Comparison of ENCODE assay signal across 9 cellular contexts in genomic region chr9:133113928-133114351, GRCh38. TPM values are rescaled to one million over a fixed set of nuclear protein-coding genes. Genes with fewer than 3 reads are reported as not detected.
DNase-seq lines count a peak whose midpoint lies in the region; ATAC-seq and TF ChIP-seq lines count a peak whose summit lies in the region.
"Had no signal": no experiment of that assay in that cellular context is flagged by ENCODE, and none has a peak within 500 bp of the region (broad histone marks: within the 10 kb centered on the region; RNA-seq: fewer than 3 reads in every experiment).

No MANE protein-coding gene starts in this region.

- peaks cover 76 to 79% (median 78%) of the 10 kb centered on the region in 10 experiments for H3K4me1 ChIP-seq in BLaER1 treated with 17β-estradiol and CSF1 and Interleukin-3, amounts not matched to agents 10 nM and 100 nM

- H3K9ac ChIP-seq in BLaER1 treated with 17β-estradiol and CSF1 and Interleukin-3, amounts not matched to agents 10 nM and 100 nM, result peak overlapping the region; percentile 74 to 83 (median 78)

- peak; percentile 38 for DNase-seq in NCI-H1092 treated with DMSO at 0.1 percent for 48 hours (lab: John Stamatoyannopoulos, UW)
- peak; percentile 30 for DNase-seq in cerebellum (ENCODE audit: low spot score)
- no peak for DNase-seq in natural killer cell
- no peak for DNase-seq in mucosa of gallbladder (ENCODE audit: low spot score)
- no peak for DNase-seq in activated CD8-positive, alpha-beta memory T cell treated with anti-CD3 and anti-CD28 coated beads, Interleukin-2, amount 50 U/mL, for 48 hours
- DNase-seq: central memory CD4-positive, alpha-beta T cell had no signal

- peaks cover 58 to 100% (median 97%) of the 10 kb centered on the region in 11 experiments; a peak in 21 of 22 replicates for H4K20me1 ChIP-seq in BLaER1 treated with 17β-estradiol and CSF1 and Interleukin-3, amounts not matched to agents 10 nM and 100 nM

- H3K27ac ChIP-seq in BLaER1 treated with 17β-estradiol and CSF1 and Interleukin-3, amounts not matched to agents 10 nM and 100 nM, result peak overlapping the region; percentile 81 to 93 (median 90)

- no peak for TF ChIP-seq CTCF in natural killer cell (IDR thresholded peaks at IDR 0.05)

- H3K36me3 Mint-ChIP-seq in natural killer cell, result no peaks in the 10 kb centered on the region

- H3K27me3 ChIP-seq in BLaER1 treated with 17β-estradiol and CSF1 and Interleukin-3, amounts not matched to agents 10 nM and 100 nM, result no peaks in the 10 kb centered on the region

- TF ChIP-seq POLR2A in GM18505 (IDR thresholded peaks at IDR 0.05; ENCODE audit: borderline replicate concordance, extremely low read depth, insufficient read depth, insufficient read length), result no peak

- ATAC-seq in natural killer cell, result peak; percentile 3 to 11 (median 4)
- no peak for ATAC-seq in GM18505 (IDR thresholded peaks at IDR 0.05; ENCODE audit: unreplicated experiment)
- ATAC-seq in GM18873 (IDR thresholded peaks at IDR 0.05; ENCODE audit: low FRiP score, unreplicated experiment), result no peak

- H3K4me3 Mint-ChIP-seq in natural killer cell, result peak overlapping the region; percentile 80

- H3K27me3 Mint-ChIP-seq in natural killer cell (ENCODE audit: low read depth in 2 of 2), result no peaks in the 10 kb centered on the region

- H3K36me3 ChIP-seq in BLaER1 treated with 17β-estradiol and CSF1 and Interleukin-3, amounts not matched to agents 10 nM and 100 nM, result peaks cover 30 to 48% (median 35%) of the 10 kb centered on the region in 11 experiments

- H3K4me3 ChIP-seq in BLaER1 treated with 17β-estradiol and CSF1 and Interleukin-3, amounts not matched to agents 10 nM and 100 nM, result peak overlapping the region in 8 of 10 experiments; percentile 12 to 50 (median 32); a peak in 15 of 20 replicates

- no peaks in the 10 kb centered on the region for H3K9me3 Mint-ChIP-seq in natural killer cell

- intact Hi-C loops in natural killer cell (cut with micrococcal nuclease), result loop anchor here (2.0 kb wide), 1 partner anchor 31 kb away; no protein-coding TSS in a partner anchor

- peak overlapping the region; percentile 94 to 97 for H3K27ac Mint-ChIP-seq in natural killer cell

- H3K4me1 Mint-ChIP-seq in natural killer cell, result peaks cover 56 to 65% of the 10 kb centered on the region in 2 donors

- H3K9me3 ChIP-seq in BLaER1 treated with 17β-estradiol and CSF1 and Interleukin-3, amounts not matched to agents 10 nM and 100 nM (replicated peaks in 1 of 11), result no peaks in the 10 kb centered on the region

- peak overlapping the region; percentile 93 to 100 (median 100) for H3K4me2 ChIP-seq in BLaER1 treated with 17β-estradiol and CSF1 and Interleukin-3, amounts not matched to agents 10 nM and 100 nM

RNA-seq across cellular contexts. Expression of gene RALGDS, which starts 7.1 kb away (rescaled TPM):
- total RNA-seq in cerebellum, result 83.9 TPM
- total RNA-seq in natural killer cell, result 100 to 1,000 TPM; 206 to 250 (median 208) TPM
- 50.7 TPM for total RNA-seq in mucosa of gallbladder

RNA-seq across cellular contexts. Expression of gene GBGT1, which starts 49.8 kb away (rescaled TPM):
- 3.0 TPM for total RNA-seq in cerebellum
- 1 to 10 TPM; 1.4 to 2.2 (median 1.7) TPM for total RNA-seq in natural killer cell
- total RNA-seq in mucosa of gallbladder, result 26.5 TPM

RNA-seq across cellular contexts. Expression of gene CEL, which starts 52.2 kb away (rescaled TPM):
- total RNA-seq in cerebellum (0.73 TPM), natural killer cell (under 1 TPM; 0.18 to 0.68 (median 0.42) TPM), mucosa of gallbladder (11.9 TPM)

Comparison
In these comparisons a context has a peak if more than half of its experiments do, and no peak if none do; other contexts are left out.
1. DNase-seq: peak in NCI-H1092 treated with DMSO at 0.1 percent for 48 hours (single experiment) and cerebellum (single experiment); none in natural killer cell (single experiment), mucosa of gallbladder (single experiment) and activated CD8-positive, alpha-beta memory T cell treated with anti-CD3 and anti-CD28 coated beads, Interleukin-2, amount 50 U/mL, for 48 hours (single experiment).
2. ATAC-seq: peak in natural killer cell (3 of 3); none in GM18505 (single experiment) and GM18873 (single experiment).